ENCODE assay signal across 1 cellular context in the genomic region with DNA sequence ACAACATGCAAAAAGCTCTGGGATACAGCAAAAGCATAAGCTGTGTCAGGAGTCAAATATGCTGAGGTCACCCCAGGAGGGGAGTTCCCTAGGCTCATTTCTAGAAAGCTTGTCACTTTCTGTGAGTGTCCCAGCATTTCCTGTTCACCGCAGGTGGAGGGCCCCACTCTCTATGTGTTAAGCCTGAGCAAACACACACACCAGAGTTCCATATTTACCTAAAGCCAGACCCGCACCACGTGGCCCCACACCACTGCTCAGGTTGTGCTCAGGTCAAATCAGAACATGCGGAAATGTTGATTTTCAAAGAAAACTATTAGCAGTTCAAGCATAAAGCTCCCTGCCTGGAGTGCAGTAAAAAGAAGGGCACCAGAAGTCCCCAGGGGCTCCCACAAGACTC.
A peak's percentile ranks its signal among the peaks of the same experiment; 100 is the strongest.
TF ChIP-seq lines count a peak whose summit lies in the region.

No MANE protein-coding gene starts in this region.

TF ChIP-seq in HepG2, 621 proteins besides CTCF, POLR2A, EP300 and RAD21 (continued from another document and continues in another):
- TF ChIP-seq, protein P1, sequence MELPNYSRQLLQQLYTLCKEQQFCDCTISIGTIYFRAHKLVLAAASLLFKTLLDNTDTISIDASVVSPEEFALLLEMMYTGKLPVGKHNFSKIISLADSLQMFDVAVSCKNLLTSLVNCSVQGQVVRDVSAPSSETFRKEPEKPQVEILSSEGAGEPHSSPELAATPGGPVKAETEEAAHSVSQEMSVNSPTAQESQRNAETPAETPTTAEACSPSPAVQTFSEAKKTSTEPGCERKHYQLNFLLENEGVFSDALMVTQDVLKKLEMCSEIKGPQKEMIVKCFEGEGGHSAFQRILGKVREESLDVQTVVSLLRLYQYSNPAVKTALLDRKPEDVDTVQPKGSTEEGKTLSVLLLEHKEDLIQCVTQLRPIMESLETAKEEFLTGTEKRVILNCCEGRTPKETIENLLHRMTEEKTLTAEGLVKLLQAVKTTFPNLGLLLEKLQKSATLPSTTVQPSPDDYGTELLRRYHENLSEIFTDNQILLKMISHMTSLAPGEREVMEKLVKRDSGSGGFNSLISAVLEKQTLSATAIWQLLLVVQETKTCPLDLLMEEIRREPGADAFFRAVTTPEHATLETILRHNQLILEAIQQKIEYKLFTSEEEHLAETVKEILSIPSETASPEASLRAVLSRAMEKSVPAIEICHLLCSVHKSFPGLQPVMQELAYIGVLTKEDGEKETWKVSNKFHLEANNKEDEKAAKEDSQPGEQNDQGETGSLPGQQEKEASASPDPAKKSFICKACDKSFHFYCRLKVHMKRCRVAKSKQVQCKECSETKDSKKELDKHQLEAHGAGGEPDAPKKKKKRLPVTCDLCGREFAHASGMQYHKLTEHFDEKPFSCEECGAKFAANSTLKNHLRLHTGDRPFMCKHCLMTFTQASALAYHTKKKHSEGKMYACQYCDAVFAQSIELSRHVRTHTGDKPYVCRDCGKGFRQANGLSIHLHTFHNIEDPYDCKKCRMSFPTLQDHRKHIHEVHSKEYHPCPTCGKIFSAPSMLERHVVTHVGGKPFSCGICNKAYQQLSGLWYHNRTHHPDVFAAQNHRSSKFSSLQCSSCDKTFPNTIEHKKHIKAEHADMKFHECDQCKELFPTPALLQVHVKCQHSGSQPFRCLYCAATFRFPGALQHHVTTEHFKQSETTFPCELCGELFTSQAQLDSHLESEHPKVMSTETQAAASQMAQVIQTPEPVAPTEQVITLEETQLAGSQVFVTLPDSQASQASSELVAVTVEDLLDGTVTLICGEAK (IDR thresholded peaks at IDR 0.05) = no peak
- TF ChIP-seq, protein P1 (CRISPR knock-in tag; IDR thresholded peaks at IDR 0.05) = no peak
- TF ChIP-seq ZNF234 (CRISPR knock-in tag; conservative IDR thresholded peaks at IDR 0.05) = no peak
- TF ChIP-seq GATAD1 (CRISPR knock-in tag; IDR thresholded peaks at IDR 0.05) = no peak
- peak; percentile 26; the same call in 1 of the 2 replicates for TF ChIP-seq GABPB1 (CRISPR knock-in tag; IDR thresholded peaks at IDR 0.05)
- TF ChIP-seq ELF3 (CRISPR knock-in tag; IDR thresholded peaks at IDR 0.05) = peak; percentile 62; the same call in 1 of the 2 replicates
- peak; percentile 15; the same call in 1 of the 2 replicates for TF ChIP-seq HNF4A (CRISPR knock-in tag; IDR thresholded peaks at IDR 0.05)
- TF ChIP-seq, protein P2, sequence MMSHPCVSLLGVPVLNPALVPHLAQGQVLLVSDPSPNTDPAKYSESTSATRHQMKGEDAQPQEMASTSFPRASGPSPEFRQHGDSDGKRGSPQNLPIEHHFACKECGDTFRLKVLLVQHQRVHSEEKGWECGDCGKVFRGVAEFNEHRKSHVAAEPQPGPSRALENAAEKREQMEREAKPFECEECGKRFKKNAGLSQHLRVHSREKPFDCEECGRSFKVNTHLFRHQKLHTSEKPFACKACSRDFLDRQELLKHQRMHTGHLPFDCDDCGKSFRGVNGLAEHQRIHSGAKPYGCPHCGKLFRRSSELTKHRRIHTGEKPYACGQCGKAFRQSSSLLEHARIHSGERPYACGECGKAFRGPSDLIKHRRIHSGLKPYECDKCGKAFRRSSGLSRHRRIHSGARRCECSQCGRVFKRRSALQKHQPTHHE (CRISPR knock-in tag; IDR thresholded peaks at IDR 0.05; ENCODE audit: borderline replicate concordance) = no peak
- no peak for TF ChIP-seq ZNF614 (CRISPR knock-in tag; IDR thresholded peaks at IDR 0.05; ENCODE audit: borderline replicate concordance)
- TF ChIP-seq NR2F6 (IDR thresholded peaks at IDR 0.05) = peak; percentile 29
- 0 out of 2 replicates have a peak, but pooled peaks have one; percentile 22 for TF ChIP-seq NR2F6 (CRISPR knock-in tag; IDR thresholded peaks at IDR 0.05)
- no peak for TF ChIP-seq FOSL1 (CRISPR knock-in tag; IDR thresholded peaks at IDR 0.05; ENCODE audit: borderline replicate concordance)
- peak; percentile 55; the same call in 1 of the 2 replicates for TF ChIP-seq TBX2 (CRISPR knock-in tag; IDR thresholded peaks at IDR 0.05; ENCODE audit: borderline replicate concordance)
- peak; percentile 41; the same call in 1 of the 2 replicates for TF ChIP-seq MYC (CRISPR knock-in tag; IDR thresholded peaks at IDR 0.05; ENCODE audit: borderline replicate concordance)
- TF ChIP-seq ZNF691 (CRISPR knock-in tag; IDR thresholded peaks at IDR 0.05; ENCODE audit: borderline replicate concordance, low read depth) = no peak
- no peak for TF ChIP-seq CSRNP2 (CRISPR knock-in tag; conservative IDR thresholded peaks at IDR 0.05; ENCODE audit: low read depth)
- TF ChIP-seq FOSL2 (CRISPR knock-in tag; IDR thresholded peaks at IDR 0.05) = peak; percentile 30; the same call in 1 of the 2 replicates
- TF ChIP-seq GABPA (IDR thresholded peaks at IDR 0.05; ENCODE audit: low read depth, low read length) = no peak
- TF ChIP-seq GABPA (CRISPR knock-in tag; IDR thresholded peaks at IDR 0.05; ENCODE audit: low read depth) = peak; percentile 43; the same call in 1 of the 2 replicates
- TF ChIP-seq RXRB (CRISPR knock-in tag; IDR thresholded peaks at IDR 0.05; ENCODE audit: borderline replicate concordance) = peak; percentile 69
- TF ChIP-seq CHD2 (IDR thresholded peaks at IDR 0.05; ENCODE audit: low read depth, low read length) = no peak
- no peak for TF ChIP-seq ZMYM3 (CRISPR knock-in tag; IDR thresholded peaks at IDR 0.05)
- TF ChIP-seq ZNF703 (CRISPR knock-in tag; IDR thresholded peaks at IDR 0.05; ENCODE audit: borderline replicate concordance) = no peak
- TF ChIP-seq, protein P3, sequence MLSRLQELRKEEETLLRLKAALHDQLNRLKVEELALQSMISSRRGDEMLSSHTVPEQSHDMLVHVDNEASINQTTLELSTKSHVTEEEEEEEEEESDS (CRISPR knock-in tag; IDR thresholded peaks at IDR 0.05; ENCODE audit: borderline replicate concordance) = no peak
- TF ChIP-seq ZNF629 (CRISPR knock-in tag; conservative IDR thresholded peaks at IDR 0.05) = no peak
- TF ChIP-seq RBM22 (optimal IDR thresholded peaks at IDR 0.05; ENCODE audit: low read length) = no peak
- no peak for TF ChIP-seq CBX1 (IDR thresholded peaks at IDR 0.05; ENCODE audit: low read depth)
- TF ChIP-seq ZFP82 (CRISPR knock-in tag; IDR thresholded peaks at IDR 0.05; ENCODE audit: borderline replicate concordance) = no peak
- TF ChIP-seq PITX1 (CRISPR knock-in tag; IDR thresholded peaks at IDR 0.05) = peak; percentile 95
- TF ChIP-seq ZNF879 (CRISPR knock-in tag; IDR thresholded peaks at IDR 0.05) = no peak
- TF ChIP-seq ZSCAN30 (CRISPR knock-in tag; IDR thresholded peaks at IDR 0.05) = no peak
- TF ChIP-seq ZBTB33 (CRISPR knock-in tag; IDR thresholded peaks at IDR 0.05) = no peak
- TF ChIP-seq PAX8 (CRISPR knock-in tag; IDR thresholded peaks at IDR 0.05; ENCODE audit: borderline replicate concordance) = no peak
- 0 out of 2 replicates have a peak, but pooled peaks have one; percentile 20 for TF ChIP-seq CREM (IDR thresholded peaks at IDR 0.05)
- TF ChIP-seq CREM (CRISPR knock-in tag; IDR thresholded peaks at IDR 0.05) = no peak
- TF ChIP-seq, protein P4, sequence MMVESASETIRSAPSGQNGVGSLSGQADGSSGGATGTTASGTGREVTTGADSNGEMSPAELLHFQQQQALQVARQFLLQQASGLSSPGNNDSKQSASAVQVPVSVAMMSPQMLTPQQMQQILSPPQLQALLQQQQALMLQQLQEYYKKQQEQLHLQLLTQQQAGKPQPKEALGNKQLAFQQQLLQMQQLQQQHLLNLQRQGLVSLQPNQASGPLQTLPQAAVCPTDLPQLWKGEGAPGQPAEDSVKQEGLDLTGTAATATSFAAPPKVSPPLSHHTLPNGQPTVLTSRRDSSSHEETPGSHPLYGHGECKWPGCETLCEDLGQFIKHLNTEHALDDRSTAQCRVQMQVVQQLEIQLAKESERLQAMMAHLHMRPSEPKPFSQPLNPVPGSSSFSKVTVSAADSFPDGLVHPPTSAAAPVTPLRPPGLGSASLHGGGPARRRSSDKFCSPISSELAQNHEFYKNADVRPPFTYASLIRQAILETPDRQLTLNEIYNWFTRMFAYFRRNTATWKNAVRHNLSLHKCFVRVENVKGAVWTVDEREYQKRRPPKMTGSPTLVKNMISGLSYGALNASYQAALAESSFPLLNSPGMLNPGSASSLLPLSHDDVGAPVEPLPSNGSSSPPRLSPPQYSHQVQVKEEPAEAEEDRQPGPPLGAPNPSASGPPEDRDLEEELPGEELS (CRISPR knock-in tag; IDR thresholded peaks at IDR 0.05) = peak; percentile 21; the same call in 1 of the 2 replicates
- TF ChIP-seq, protein P5, sequence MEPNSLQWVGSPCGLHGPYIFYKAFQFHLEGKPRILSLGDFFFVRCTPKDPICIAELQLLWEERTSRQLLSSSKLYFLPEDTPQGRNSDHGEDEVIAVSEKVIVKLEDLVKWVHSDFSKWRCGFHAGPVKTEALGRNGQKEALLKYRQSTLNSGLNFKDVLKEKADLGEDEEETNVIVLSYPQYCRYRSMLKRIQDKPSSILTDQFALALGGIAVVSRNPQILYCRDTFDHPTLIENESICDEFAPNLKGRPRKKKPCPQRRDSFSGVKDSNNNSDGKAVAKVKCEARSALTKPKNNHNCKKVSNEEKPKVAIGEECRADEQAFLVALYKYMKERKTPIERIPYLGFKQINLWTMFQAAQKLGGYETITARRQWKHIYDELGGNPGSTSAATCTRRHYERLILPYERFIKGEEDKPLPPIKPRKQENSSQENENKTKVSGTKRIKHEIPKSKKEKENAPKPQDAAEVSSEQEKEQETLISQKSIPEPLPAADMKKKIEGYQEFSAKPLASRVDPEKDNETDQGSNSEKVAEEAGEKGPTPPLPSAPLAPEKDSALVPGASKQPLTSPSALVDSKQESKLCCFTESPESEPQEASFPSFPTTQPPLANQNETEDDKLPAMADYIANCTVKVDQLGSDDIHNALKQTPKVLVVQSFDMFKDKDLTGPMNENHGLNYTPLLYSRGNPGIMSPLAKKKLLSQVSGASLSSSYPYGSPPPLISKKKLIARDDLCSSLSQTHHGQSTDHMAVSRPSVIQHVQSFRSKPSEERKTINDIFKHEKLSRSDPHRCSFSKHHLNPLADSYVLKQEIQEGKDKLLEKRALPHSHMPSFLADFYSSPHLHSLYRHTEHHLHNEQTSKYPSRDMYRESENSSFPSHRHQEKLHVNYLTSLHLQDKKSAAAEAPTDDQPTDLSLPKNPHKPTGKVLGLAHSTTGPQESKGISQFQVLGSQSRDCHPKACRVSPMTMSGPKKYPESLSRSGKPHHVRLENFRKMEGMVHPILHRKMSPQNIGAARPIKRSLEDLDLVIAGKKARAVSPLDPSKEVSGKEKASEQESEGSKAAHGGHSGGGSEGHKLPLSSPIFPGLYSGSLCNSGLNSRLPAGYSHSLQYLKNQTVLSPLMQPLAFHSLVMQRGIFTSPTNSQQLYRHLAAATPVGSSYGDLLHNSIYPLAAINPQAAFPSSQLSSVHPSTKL (CRISPR knock-in tag; IDR thresholded peaks at IDR 0.05) = peak; percentile 53
